29 cellular contexts compared by ENCODE assay signal in genomic region chr17:66932295-66932694, GRCh38. TPM values are rescaled to one million over a fixed set of nuclear protein-coding genes. Genes with fewer than 3 reads are reported as not detected.
"Had no signal": no experiment of that assay in that cellular context is flagged by ENCODE, and none has a peak within 500 bp of the region (broad histone marks: within the 10 kb centered on the region; RNA-seq: fewer than 3 reads in every experiment).

No MANE protein-coding gene starts in this region.

- H3K9me3 Mint-ChIP-seq: natural killer cell; stimulated activated effector memory CD8-positive, alpha-beta T cell treated with anti-CD3 and anti-CD28 coated beads, Interleukin-12 subunit alpha, Interleukin-12 subunit beta, amount 100 ng/mL, for 72 hours had no signal

- H3K36me3 ChIP-seq: neural progenitor cell, ovary, right lobe of liver, sigmoid colon, suprapubic skin, tibial artery, transverse colon, vagina had no signal

- H3K9me3 ChIP-seq: ovary, psoas muscle, right lobe of liver, sigmoid colon, suprapubic skin, testis, tibial artery, transverse colon, vagina had no signal

- H3K9ac ChIP-seq: neural progenitor cell, parathyroid adenoma had no signal

- ATAC-seq: natural killer cell; psoas muscle; right cardiac atrium; right lobe of liver; stimulated activated effector memory CD8-positive, alpha-beta T cell treated with anti-CD3 and anti-CD28 coated beads, Interleukin-12 subunit alpha, Interleukin-12 subunit beta, amount 100 ng/mL, for 72 hours; stimulated activated naive B cell treated with anti-CD40 and anti-IgM and Interleukin-4, amounts not matched to agents 10 μg/mL and 1 μg/mL and 100 μg/mL, for 72 hours; stimulated activated naive CD8-positive, alpha-beta T cell treated with anti-CD3 and anti-CD28 coated beads, Interleukin-15, amount 100 ng/mL, for 72 hours had no signal

- H3K27ac ChIP-seq: neural progenitor cell, ovary, parathyroid adenoma, psoas muscle, right lobe of liver, sigmoid colon, suprapubic skin, testis, tibial artery, transverse colon, vagina had no signal

- H3K4me1 Mint-ChIP-seq: natural killer cell; stimulated activated effector memory CD8-positive, alpha-beta T cell treated with anti-CD3 and anti-CD28 coated beads, Interleukin-12 subunit alpha, Interleukin-12 subunit beta, amount 100 ng/mL, for 72 hours; stimulated activated naive B cell treated with anti-CD40 and anti-IgM and Interleukin-4, amounts not matched to agents 10 μg/mL and 1 μg/mL and 100 μg/mL, for 72 hours; stimulated activated naive CD8-positive, alpha-beta T cell treated with anti-CD3 and anti-CD28 coated beads, Interleukin-15, amount 100 ng/mL, for 72 hours had no signal

- H3K36me3 Mint-ChIP-seq: natural killer cell; neural progenitor cell; stimulated activated effector memory CD8-positive, alpha-beta T cell treated with anti-CD3 and anti-CD28 coated beads, Interleukin-12 subunit alpha, Interleukin-12 subunit beta, amount 100 ng/mL, for 72 hours; stimulated activated naive B cell treated with anti-CD40 and anti-IgM and Interleukin-4, amounts not matched to agents 10 μg/mL and 1 μg/mL and 100 μg/mL, for 72 hours; type B pancreatic cell had no signal

- DNase-seq: natural killer cell; occipital lobe; ovary; psoas muscle; right cardiac atrium; right lobe of liver; small intestine; stimulated activated CD4-positive, alpha-beta T cell treated with anti-CD3 and anti-CD28 coated beads, Interleukin-15, amount 100 ng/mL, for 24 hours; stimulated activated CD4-positive, alpha-beta T cell treated with anti-CD3 and anti-CD28 coated beads, Interleukin-2, amount 100 ng/mL, for 24 hours; stimulated activated CD4-positive, alpha-beta T cell treated with anti-CD3 and anti-CD28 coated beads, Interleukin-2, amount 100 ng/mL, for 48 hours; stimulated activated CD4-positive, alpha-beta T cell treated with anti-CD3 and anti-CD28 coated beads, Interleukin-4, amount 100 ng/mL, for 24 hours; stimulated activated naive B cell treated with anti-CD40 and anti-IgM and Interleukin-4, amounts not matched to agents 10 μg/mL and 1 μg/mL and 100 μg/mL, for 72 hours; stimulated activated naive CD4-positive, alpha-beta T cell treated with Interleukin-2 at 50 U/mL for 16 hours; stimulated activated naive CD8-positive, alpha-beta T cell treated with anti-CD3 and anti-CD28 coated beads, Interleukin-15, amount 100 ng/mL, for 72 hours; substantia nigra; testis; tibial artery; transverse colon had no signal

- H3K4me1 ChIP-seq: neural progenitor cell, parathyroid adenoma, psoas muscle, right lobe of liver, sigmoid colon, suprapubic skin, testis, tibial artery, transverse colon, vagina had no signal

- H3K4me3 ChIP-seq: neural progenitor cell, ovary, psoas muscle, right lobe of liver, sigmoid colon, suprapubic skin, tibial artery, transverse colon, vagina had no signal

- H3K27me3 ChIP-seq: neural progenitor cell, ovary, right lobe of liver, sigmoid colon, suprapubic skin, testis, vagina had no signal

- H3K27me3 Mint-ChIP-seq: type B pancreatic cell had no signal

- H2AFZ ChIP-seq: neural progenitor cell, parathyroid adenoma had no signal

- H3K27ac Mint-ChIP-seq: natural killer cell; nephron; neural progenitor cell; progenitor cell of endocrine pancreas; stimulated activated effector memory CD8-positive, alpha-beta T cell treated with anti-CD3 and anti-CD28 coated beads, Interleukin-12 subunit alpha, Interleukin-12 subunit beta, amount 100 ng/mL, for 72 hours; stimulated activated naive B cell treated with anti-CD40 and anti-IgM and Interleukin-4, amounts not matched to agents 10 μg/mL and 1 μg/mL and 100 μg/mL, for 72 hours; stimulated activated naive CD8-positive, alpha-beta T cell treated with anti-CD3 and anti-CD28 coated beads, Interleukin-15, amount 100 ng/mL, for 72 hours; type B pancreatic cell had no signal

- H3K4me2 ChIP-seq: neural progenitor cell had no signal

- H3K4me3 Mint-ChIP-seq: natural killer cell; nephron; neural progenitor cell; stimulated activated effector memory CD8-positive, alpha-beta T cell treated with anti-CD3 and anti-CD28 coated beads, Interleukin-12 subunit alpha, Interleukin-12 subunit beta, amount 100 ng/mL, for 72 hours; stimulated activated naive B cell treated with anti-CD40 and anti-IgM and Interleukin-4, amounts not matched to agents 10 μg/mL and 1 μg/mL and 100 μg/mL, for 72 hours; stimulated activated naive CD8-positive, alpha-beta T cell treated with anti-CD3 and anti-CD28 coated beads, Interleukin-15, amount 100 ng/mL, for 72 hours; type B pancreatic cell had no signal

- H3K79me2 ChIP-seq: parathyroid adenoma had no signal

RNA-seq across cellular contexts. Expression of gene CACNG4, which starts 32.2 kb away (rescaled TPM):
- total RNA-seq: natural killer cell, osteoblast, psoas muscle, renal cortical epithelial cell, right lobe of liver had no signal
